19 cellular contexts compared by ENCODE assay signal in the genomic region with DNA sequence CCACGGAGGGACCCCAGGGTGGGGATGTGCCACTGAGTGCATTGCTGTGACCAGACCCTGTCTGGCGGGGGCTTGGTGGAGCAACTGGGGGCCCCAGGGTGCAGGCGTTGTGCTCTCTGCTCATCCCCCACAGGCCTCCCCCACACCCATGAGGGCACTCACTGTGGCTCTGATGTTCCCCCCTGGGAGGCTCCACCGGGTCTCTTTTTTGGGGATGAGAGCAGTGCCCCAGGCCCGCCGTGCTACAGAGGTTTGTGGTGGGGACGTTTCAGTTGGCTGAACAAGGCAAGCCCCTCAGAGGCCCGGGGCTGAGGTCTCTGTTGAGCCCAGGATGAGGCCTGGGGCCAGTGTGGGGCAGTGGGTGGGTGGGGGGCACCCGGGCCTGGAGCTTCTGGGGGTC.
"Had no signal": no experiment of that assay in that cellular context is flagged by ENCODE, and none has a peak within 500 bp of the region (broad histone marks: within the 10 kb centered on the region; RNA-seq: fewer than 3 reads in every experiment).

No MANE protein-coding gene starts in this region.

- DNase-seq: activated CD4-positive, alpha-beta T cell treated with anti-CD3 and anti-CD28 coated beads for 48 hours; activated CD4-positive, alpha-beta T cell treated with anti-CD3 and anti-CD28 coated beads, Interleukin-2, amount 50 U/mL, for 4 hours; activated CD4-positive, CD25-positive, alpha-beta regulatory T cell treated with anti-CD3 and anti-CD28 coated beads, Interleukin-2, amount 50 U/mL, for 72 hours; activated CD8-positive, alpha-beta memory T cell treated with anti-CD3 and anti-CD28 coated beads, Interleukin-2, amount 50 U/mL, for 48 hours; activated CD8-positive, alpha-beta T cell treated with anti-CD3 and anti-CD28 coated beads, Interleukin-2, amount 10 ng/mL, durations not matched to agents 7 days and 5 days; activated T-cell treated with anti-CD3 and anti-CD28 coated beads, Interleukin-2, amount 50 U/mL, for 1 hour; aorta; MM.1S; NCI-H1105 treated with DMSO at 0.1 percent for 48 hours; NCI-H1436 treated with DMSO at 0.1 percent for 48 hours; NCI-H187; NCI-H2081; NCI-H510A treated with DMSO at 0.1 percent for 48 hours; NCI-H69; NK-92 treated with Interleukin-12 subunit alpha and Interleukin-12 subunit beta, amount 100 ng/mL, for 24 hours; Peyer's patch; SHP77 had no signal

- H3K4me3 ChIP-seq: breast epithelium, Peyer's patch, SJSA1 had no signal

- H3K36me3 ChIP-seq: breast epithelium had no signal

- H3K9me3 ChIP-seq: breast epithelium, Peyer's patch had no signal

- H3K27me3 ChIP-seq: breast epithelium had no signal

- H3K27ac ChIP-seq: breast epithelium, SJSA1 had no signal
